In genomic region chr3:49883992-49884391, GRCh38 we compare ENCODE assay signal across 22 cellular contexts. TPM values are rescaled to one million over a fixed set of nuclear protein-coding genes. Genes with fewer than 3 reads are reported as not detected.
"Had no signal": no experiment of that assay in that cellular context is flagged by ENCODE, and none has a peak within 500 bp of the region (broad histone marks: within the 10 kb centered on the region; RNA-seq: fewer than 3 reads in every experiment).

No MANE protein-coding gene starts in this region.

- H3K27ac ChIP-seq: body of pancreas, coronary artery, hepatocyte, spleen, tibial artery, uterus had no signal

- H3K4me3 ChIP-seq: body of pancreas, coronary artery, hepatocyte, spleen, tibial artery, uterus had no signal

- H2AFZ ChIP-seq: hepatocyte had no signal

- H3K79me2 ChIP-seq: hepatocyte had no signal

- H3K4me1 ChIP-seq: body of pancreas, spleen, tibial artery, uterus had no signal

- H3K9me3 ChIP-seq: body of pancreas, spleen, tibial artery, uterus had no signal

- H3K36me3 ChIP-seq: spleen, tibial artery, uterus had no signal

- DNase-seq: activated CD4-positive, alpha-beta T cell treated with anti-CD3 and anti-CD28 coated beads, Interleukin-2, amount 10 ng/mL, durations not matched to agents 24 days and 14 days; activated CD8-positive, alpha-beta memory T cell treated with anti-CD3 and anti-CD28 coated beads for 24 hours; activated naive CD4-positive, alpha-beta T cell treated with anti-CD3 and anti-CD28 coated beads, Interleukin-2, amount 10 ng/mL, durations not matched to agents 7 days and 5 days; activated T-cell treated with anti-CD3 and anti-CD28 coated beads for 4 hours; body of pancreas; central memory CD4-positive, alpha-beta T cell; effector CD4-positive, alpha-beta T cell; spleen; stimulated activated CD4-positive, alpha-beta T cell treated with anti-CD3 and anti-CD28 coated beads, Interleukin-1b, Interleukin-23, amount 100 ng/mL, for 48 hours; tibial artery; uterus had no signal

- H3K27me3 ChIP-seq: body of pancreas, hepatocyte, uterus had no signal

- H3K4me2 ChIP-seq: hepatocyte had no signal

- ATAC-seq: body of pancreas; right cardiac atrium; stimulated activated memory B cell treated with anti-CD40 and anti-IgM and Interleukin-4, amounts not matched to agents 10 μg/mL and 1 μg/mL and 100 μg/mL, for 72 hours; WTC11 had no signal

RNA-seq across cellular contexts. Expression of gene CAMKV, which starts 14.3 kb away (rescaled TPM):
- total RNA-seq: body of pancreas, endothelial cell of umbilical vein, kidney epithelial cell, lower leg skin, mesothelial cell of epicardium, myocyte, posterior vena cava, right cardiac atrium, spleen had no signal
- polyA plus RNA-seq: endothelial cell of umbilical vein, right cardiac atrium, spleen had no signal
